ENCODE assay signal across 11 cellular contexts in genomic region chr1:54138994-54139393, GRCh38. TPM values are rescaled to one million over a fixed set of nuclear protein-coding genes. Genes with fewer than 3 reads are reported as not detected.
"Had no signal": no experiment of that assay in that cellular context is flagged by ENCODE, and none has a peak within 500 bp of the region (broad histone marks: within the 10 kb centered on the region; RNA-seq: fewer than 3 reads in every experiment).

No MANE protein-coding gene starts in this region.

- H3K4me3 ChIP-seq: GM23248 had no signal

- DNase-seq: GM23248, GOT3, H9, HCEC 1CT, HFFc6, KG1 had no signal

- H2AFZ ChIP-seq: GM23248 had no signal

- H3K4me1 Mint-ChIP-seq: IgD-negative memory B cell had no signal

- H3K27ac Mint-ChIP-seq: H9, HFFc6, IgD-negative memory B cell had no signal

- H3K9ac ChIP-seq: GM23248 had no signal

- H3K4me3 Mint-ChIP-seq: H9, HFFc6, IgD-negative memory B cell had no signal

- H3K36me3 Mint-ChIP-seq: IgD-negative memory B cell had no signal

- FAIRE-seq: H54, HepG2 had no signal

- H3K27ac ChIP-seq: GM23248, HL-60 had no signal

- H3K9me3 Mint-ChIP-seq: H9, HFFc6, IgD-negative memory B cell had no signal

RNA-seq across cellular contexts. Expression of gene CDCP2, which starts 13.8 kb away (rescaled TPM):
- total RNA-seq: GM23248, H9, HepG2, HFFc6, HT1080 had no signal
- polyA plus RNA-seq: GM23248, HepG2, IgD-negative memory B cell had no signal
